In genomic region chr10:17878896-17879295, GRCh38 we compare ENCODE assay signal across 17 cellular contexts.
"Had no signal": no experiment of that assay in that cellular context is flagged by ENCODE, and none has a peak within 500 bp of the region (broad histone marks: within the 10 kb centered on the region; RNA-seq: fewer than 3 reads in every experiment).

No MANE protein-coding gene starts in this region.

- H3K27ac Mint-ChIP-seq: IgD-negative memory B cell, T-cell had no signal

- DNase-seq: Kasumi-1, MM.1S, NCI-H1092 treated with DMSO at 0.1 percent for 48 hours, NCI-H1417 treated with DMSO at 0.1 percent for 48 hours, NCI-H146, NCI-H1694 treated with DMSO at 0.1 percent for 48 hours, NCI-H1930, NCI-H2107, NCI-H2227 treated with DMSO at 0.1 percent for 48 hours, NCI-H510A treated with DMSO at 0.1 percent for 48 hours, NCI-H774, PC-3, SHP77, SK-N-SH, SW 1271, T-cell had no signal

- H3K36me3 Mint-ChIP-seq: IgD-negative memory B cell, T-cell had no signal

- H3K4me3 Mint-ChIP-seq: IgD-negative memory B cell, T-cell had no signal

- H3K4me1 Mint-ChIP-seq: IgD-negative memory B cell, T-cell had no signal

- H3K27me3 Mint-ChIP-seq: IgD-negative memory B cell had no signal
